Comparison of ENCODE assay signal across 1 cellular context in genomic region chr6:53008192-53008687, GRCh38. TPM values are rescaled to one million over a fixed set of nuclear protein-coding genes. Genes with fewer than 3 reads are reported as not detected.
"Had no signal": no experiment of that assay in that cellular context is flagged by ENCODE, and none has a peak within 500 bp of the region (broad histone marks: within the 10 kb centered on the region; RNA-seq: fewer than 3 reads in every experiment).

No MANE protein-coding gene starts in this region.

RNA-seq across cellular contexts. Expression of gene GSTA4, which starts 13.2 kb away (rescaled TPM):
- total RNA-seq: HT1080 had no signal
